Comparison of ENCODE assay signal across 14 cellular contexts in genomic region chr4:129822708-129823504, GRCh38.
DNase-seq lines count a peak whose midpoint lies in the region; ATAC-seq and TF ChIP-seq lines count a peak whose summit lies in the region.
"Had no signal": no experiment of that assay in that cellular context is flagged by ENCODE, and none has a peak within 500 bp of the region (broad histone marks: within the 10 kb centered on the region; RNA-seq: fewer than 3 reads in every experiment).

No MANE protein-coding gene starts in this region.

- no peaks in the 10 kb centered on the region for H3K9me2 ChIP-seq in hepatocyte (replicated peaks; ENCODE audit: insufficient read depth)

- no peaks in the 10 kb centered on the region for H4K20me1 ChIP-seq in hepatocyte (ENCODE audit: insufficient read depth, poor library complexity, severe bottlenecking)

- H2AFZ ChIP-seq in hepatocyte, result no peak overlapping the region

- no peak overlapping the region for H3K4me2 ChIP-seq in hepatocyte

- H3K9me3 Mint-ChIP-seq in naive thymus-derived CD4-positive, alpha-beta T cell, result peaks cover 0 to 5% (median 0%) of the 10 kb centered on the region in 11 donors
- H3K9me3 Mint-ChIP-seq: mesothelial cell of epicardium had no signal

- no peaks in the 10 kb centered on the region for H3K79me2 ChIP-seq in hepatocyte

- intact Hi-C loops in naive thymus-derived CD4-positive, alpha-beta T cell (cut with micrococcal nuclease), result no loop called here

- H3K27ac Mint-ChIP-seq in naive thymus-derived CD4-positive, alpha-beta T cell, result no peak overlapping the region
- H3K27ac Mint-ChIP-seq: mesothelial cell of epicardium, type B pancreatic cell had no signal

- H3K9me3 ChIP-seq in BE2C (no peaks in the 10 kb centered on the region; the same call in 1 of the 2 replicates), hepatocyte (ENCODE audit: low read depth) (no peaks in the 10 kb centered on the region)
- no peaks in the 10 kb centered on the region for H3K9me3 ChIP-seq in naive thymus-derived CD4-positive, alpha-beta T cell (ENCODE audit: control insufficient read depth in 2 of 3, low read length in 3 of 3)
- H3K9me3 ChIP-seq: gastrocnemius medialis had no signal

- H3K4me1 Mint-ChIP-seq in naive thymus-derived CD4-positive, alpha-beta T cell, result no peaks in the 10 kb centered on the region

- CTCF ChIA-PET in naive thymus-derived CD4-positive, alpha-beta T cell (lab: Charles Lee), result no interaction called here

- TF ChIP-seq CTCF in BE2C (IDR thresholded peaks at IDR 0.05; ENCODE audit: low read depth, low read length) (no peak), hepatocyte (IDR thresholded peaks at IDR 0.05; ENCODE audit: poor library complexity) (no peak)

- H3K36me3 Mint-ChIP-seq in naive thymus-derived CD4-positive, alpha-beta T cell, result no peaks in the 10 kb centered on the region
- H3K36me3 Mint-ChIP-seq: mesothelial cell of epicardium, type B pancreatic cell had no signal

- 61% methylated on average over 2 of the region's 2 CpGs for WGBS in hepatocyte (ENCODE audit: low lambda C conversion rate, missing lambda C conversion rate)

- POLR2A ChIA-PET in naive thymus-derived CD4-positive, alpha-beta T cell (lab: Charles Lee), result no interaction called here

- no peaks in the 10 kb centered on the region for H3K27me3 Mint-ChIP-seq in naive thymus-derived CD4-positive, alpha-beta T cell
- H3K27me3 Mint-ChIP-seq: type B pancreatic cell had no signal

- no peak for ATAC-seq in naive thymus-derived CD4-positive, alpha-beta T cell
- ATAC-seq in HG03521 (IDR thresholded peaks at IDR 0.05; ENCODE audit: unreplicated experiment), result no peak
- ATAC-seq in GM21576 (IDR thresholded peaks at IDR 0.05; ENCODE audit: unreplicated experiment), result no peak

- H3K36me3 ChIP-seq in BE2C (no peaks in the 10 kb centered on the region), hepatocyte (replicated peaks; ENCODE audit: insufficient read depth, low read depth) (no peaks in the 10 kb centered on the region)
- no peaks in the 10 kb centered on the region for H3K36me3 ChIP-seq in naive thymus-derived CD4-positive, alpha-beta T cell (ENCODE audit: control insufficient read depth in 2 of 3, insufficient read depth in 3 of 3, low read length in 3 of 3)
- H3K36me3 ChIP-seq: gastrocnemius medialis had no signal

- H3K4me1 ChIP-seq in BE2C (peaks cover 17% of the 10 kb centered on the region), hepatocyte (ENCODE audit: insufficient read depth) (no peaks in the 10 kb centered on the region)
- H3K4me1 ChIP-seq in naive thymus-derived CD4-positive, alpha-beta T cell (ENCODE audit: control insufficient read depth in 2 of 2, insufficient read depth in 2 of 2, low read length in 2 of 2), result no peaks in the 10 kb centered on the region

- peak overlapping the region; percentile 41 for H3K27ac ChIP-seq in hepatocyte
- no peak overlapping the region for H3K27ac ChIP-seq in naive thymus-derived CD4-positive, alpha-beta T cell (ENCODE audit: low read depth, low read length)

- H3K4me3 Mint-ChIP-seq in naive thymus-derived CD4-positive, alpha-beta T cell, result no peak overlapping the region
- H3K4me3 Mint-ChIP-seq: mesothelial cell of epicardium, type B pancreatic cell had no signal

- no peaks in the 10 kb centered on the region for H3K27me3 ChIP-seq in BE2C
- no peaks in the 10 kb centered on the region for H3K27me3 ChIP-seq in hepatocyte
- no peaks in the 10 kb centered on the region for H3K27me3 ChIP-seq in naive thymus-derived CD4-positive, alpha-beta T cell (ENCODE audit: control insufficient read depth in 2 of 2, insufficient read depth in 2 of 2, low read length in 2 of 2)
- H3K27me3 ChIP-seq: gastrocnemius medialis had no signal

- DNase-seq in BE2C (peak; percentile 73), NCI-H1105 (lab: John Stamatoyannopoulos, UW) (peak; percentile 60), amniotic epithelial cell (ENCODE audit: low read depth) (peak; percentile 71), hepatocyte (ENCODE audit: low spot score) (peak; percentile 48)
- DNase-seq in naive thymus-derived CD4-positive, alpha-beta T cell, result no peak
- DNase-seq in stimulated activated CD8-positive, alpha-beta memory T cell treated with anti-CD3 and anti-CD28 coated beads, Interleukin-4, amount 100 ng/mL, for 48 hours, result no peak
- DNase-seq: activated CD4-positive, alpha-beta T cell treated with anti-CD3 and anti-CD28 coated beads, Interleukin-2, amount 50 U/mL, for 1 hour; activated effector memory CD4-positive, alpha-beta T cell treated with anti-CD3 and anti-CD28 coated beads, Interleukin-2, amount 50 U/mL, for 16 hours; NCI-H524 treated with DMSO at 0.1 percent for 48 hours had no signal

- H3K4me3 ChIP-seq in BE2C (ENCODE audit: low read depth, low read length), result no peak overlapping the region
- no peak overlapping the region for H3K4me3 ChIP-seq in hepatocyte
- no peak overlapping the region for H3K4me3 ChIP-seq in naive thymus-derived CD4-positive, alpha-beta T cell (ENCODE audit: low read length)
- H3K4me3 ChIP-seq: gastrocnemius medialis had no signal

Comparison
In these comparisons a context has a peak if more than half of its experiments do, and no peak if none do; other contexts are left out.
1. DNase-seq: peak in BE2C (single experiment), NCI-H1105 (single experiment), amniotic epithelial cell (single experiment) and hepatocyte (single experiment); none in naive thymus-derived CD4-positive, alpha-beta T cell (0 of 9) and stimulated activated CD8-positive, alpha-beta memory T cell treated with anti-CD3 and anti-CD28 coated beads, Interleukin-4, amount 100 ng/mL, for 48 hours (single experiment).